20 cellular contexts compared by ENCODE assay signal in the genomic region with DNA sequence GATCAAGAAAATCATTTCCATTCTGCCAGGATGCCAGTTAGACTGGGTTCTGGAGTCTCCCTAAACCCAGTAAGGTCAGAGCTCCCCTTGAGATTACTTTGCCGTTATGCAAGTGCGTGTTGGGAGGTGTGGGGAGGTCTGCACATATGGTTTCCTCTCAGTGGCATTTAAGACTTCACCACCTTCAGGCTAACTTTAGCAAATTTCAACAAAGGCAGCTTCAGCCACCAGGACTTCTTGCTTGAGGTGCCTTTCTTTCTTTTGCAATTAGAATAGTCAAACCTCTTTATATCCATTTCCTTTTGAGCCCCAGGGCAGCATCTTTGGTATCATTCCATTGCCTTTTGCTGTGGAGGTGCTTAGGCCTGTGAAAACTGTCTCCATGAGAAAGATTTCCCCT.
DNase-seq lines count a peak whose midpoint lies in the region; ATAC-seq, FAIRE-seq and TF ChIP-seq lines count a peak whose summit lies in the region.
"Had no signal": no experiment of that assay in that cellular context is flagged by ENCODE, and none has a peak within 500 bp of the region (broad histone marks: within the 10 kb centered on the region; RNA-seq: fewer than 3 reads in every experiment).

No MANE protein-coding gene starts in this region.

- H3K4me3 Mint-ChIP-seq in activated CD4-positive, alpha-beta memory T cell treated with anti-CD3 and anti-CD28 coated beads for 36 hours, result no peak overlapping the region
- H3K4me3 Mint-ChIP-seq in activated CD4-positive, alpha-beta memory T cell treated with anti-CD3 and anti-CD28 coated beads, Interleukin-2, amount 10 ng/mL, durations not matched to agents 7 days and 5 days, result no peak overlapping the region
- no peak overlapping the region for H3K4me3 Mint-ChIP-seq in activated naive CD8-positive, alpha-beta T cell treated with anti-CD3 and anti-CD28 coated beads, Interleukin-2, amount 10 ng/mL, durations not matched to agents 7 days and 5 days
- H3K4me3 Mint-ChIP-seq in natural killer cell treated with Interleukin-12 subunit alpha and Interleukin-12 subunit beta and Interleukin-15 and Interleukin-18, amount 100 ng/mL, for 72 hours, result peak overlapping the region; percentile 70

- H3K27me3 ChIP-seq in esophagus muscularis mucosa, result peaks cover 0 to 5% (median 0%) of the 10 kb centered on the region in 4 donors
- H3K27me3 ChIP-seq: BLaER1 treated with 17β-estradiol and CSF1 and Interleukin-3, amounts not matched to agents 10 nM and 100 nM; heart left ventricle; MG63 had no signal

- H3K27ac Mint-ChIP-seq in activated CD4-positive, alpha-beta memory T cell treated with anti-CD3 and anti-CD28 coated beads for 36 hours, result peak overlapping the region; percentile 1
- no peak overlapping the region for H3K27ac Mint-ChIP-seq in activated CD4-positive, alpha-beta memory T cell treated with anti-CD3 and anti-CD28 coated beads, Interleukin-2, amount 10 ng/mL, durations not matched to agents 7 days and 5 days
- peak overlapping the region; percentile 68 for H3K27ac Mint-ChIP-seq in activated naive CD8-positive, alpha-beta T cell treated with anti-CD3 and anti-CD28 coated beads, Interleukin-2, amount 10 ng/mL, durations not matched to agents 7 days and 5 days
- H3K27ac Mint-ChIP-seq in natural killer cell treated with Interleukin-12 subunit alpha and Interleukin-12 subunit beta and Interleukin-15 and Interleukin-18, amount 100 ng/mL, for 72 hours, result peak overlapping the region; percentile 99

- POLR2A ChIA-PET in activated CD4-positive, alpha-beta memory T cell treated with anti-CD3 and anti-CD28 coated beads for 36 hours (lab: Charles Lee), result interaction anchor here (1.7 kb wide), 1 partner anchor 10 kb away, joined by 5 read pairs; no protein-coding TSS in a partner anchor
- POLR2A ChIA-PET in activated CD4-positive, alpha-beta memory T cell treated with anti-CD3 and anti-CD28 coated beads, Interleukin-2, amount 10 ng/mL, durations not matched to agents 7 days and 5 days (lab: Charles Lee), result interaction anchor here (0.9 to 7.4 kb wide), 8 partner anchors 9 to 120 kb away, joined by 3 to 80 read pairs (median 38); a partner anchor contains a TSS
- POLR2A ChIA-PET in activated naive CD8-positive, alpha-beta T cell treated with anti-CD3 and anti-CD28 coated beads, Interleukin-2, amount 10 ng/mL, durations not matched to agents 7 days and 5 days (lab: Charles Lee), result interaction anchor here (1.1 to 8.7 kb wide), 3 partner anchors 8 to 116 kb away, joined by 3 to 206 read pairs (median 40); a partner anchor contains a TSS

- CTCF ChIA-PET in activated CD4-positive, alpha-beta memory T cell treated with anti-CD3 and anti-CD28 coated beads for 36 hours (lab: Charles Lee), result interaction anchor here (4.1 kb wide), 1 partner anchor 13 kb away, joined by 33 read pairs; no protein-coding TSS in a partner anchor
- CTCF ChIA-PET in activated CD4-positive, alpha-beta memory T cell treated with anti-CD3 and anti-CD28 coated beads, Interleukin-2, amount 10 ng/mL, durations not matched to agents 7 days and 5 days (lab: Charles Lee), result interaction anchor here (0.9 to 1.3 kb wide), 4 partner anchors 10 to 112 kb away, joined by 3 read pairs; no protein-coding TSS in a partner anchor

- no peak for TF ChIP-seq EP300 in esophagus muscularis mucosa (IDR thresholded peaks at IDR 0.05)

- TF ChIP-seq CTCF in esophagus muscularis mucosa (IDR thresholded peaks at IDR 0.05), result no peak

- peaks cover 2% of the 10 kb centered on the region for H3K9me3 Mint-ChIP-seq in activated CD4-positive, alpha-beta memory T cell treated with anti-CD3 and anti-CD28 coated beads for 36 hours
- H3K9me3 Mint-ChIP-seq in activated CD4-positive, alpha-beta memory T cell treated with anti-CD3 and anti-CD28 coated beads, Interleukin-2, amount 10 ng/mL, durations not matched to agents 7 days and 5 days, result no peaks in the 10 kb centered on the region
- peaks cover 1% of the 10 kb centered on the region for H3K9me3 Mint-ChIP-seq in activated naive CD8-positive, alpha-beta T cell treated with anti-CD3 and anti-CD28 coated beads, Interleukin-2, amount 10 ng/mL, durations not matched to agents 7 days and 5 days
- no peaks in the 10 kb centered on the region for H3K9me3 Mint-ChIP-seq in natural killer cell treated with Interleukin-12 subunit alpha and Interleukin-12 subunit beta and Interleukin-15 and Interleukin-18, amount 100 ng/mL, for 72 hours

- H3K4me1 ChIP-seq in esophagus muscularis mucosa, result no peaks in the 10 kb centered on the region
- H3K4me1 ChIP-seq: A549 had no signal

- WGBS in esophagus muscularis mucosa, result 83% methylated on average over 2 of the region's 2 CpGs

- peak; percentile 75 for FAIRE-seq in GM19239 (lab: Jason Lieb, UNC)
- FAIRE-seq: A549, endothelial cell of umbilical vein had no signal

- H3K27me3 Mint-ChIP-seq in activated CD4-positive, alpha-beta memory T cell treated with anti-CD3 and anti-CD28 coated beads for 36 hours, result no peaks in the 10 kb centered on the region
- no peaks in the 10 kb centered on the region for H3K27me3 Mint-ChIP-seq in activated CD4-positive, alpha-beta memory T cell treated with anti-CD3 and anti-CD28 coated beads, Interleukin-2, amount 10 ng/mL, durations not matched to agents 7 days and 5 days
- H3K27me3 Mint-ChIP-seq in activated naive CD8-positive, alpha-beta T cell treated with anti-CD3 and anti-CD28 coated beads, Interleukin-2, amount 10 ng/mL, durations not matched to agents 7 days and 5 days, result no peaks in the 10 kb centered on the region
- H3K27me3 Mint-ChIP-seq in natural killer cell treated with Interleukin-12 subunit alpha and Interleukin-12 subunit beta and Interleukin-15 and Interleukin-18, amount 100 ng/mL, for 72 hours, result no peaks in the 10 kb centered on the region

- H3K36me3 Mint-ChIP-seq in activated CD4-positive, alpha-beta memory T cell treated with anti-CD3 and anti-CD28 coated beads for 36 hours, result no peaks in the 10 kb centered on the region
- peaks cover 16% of the 10 kb centered on the region for H3K36me3 Mint-ChIP-seq in activated CD4-positive, alpha-beta memory T cell treated with anti-CD3 and anti-CD28 coated beads, Interleukin-2, amount 10 ng/mL, durations not matched to agents 7 days and 5 days (ENCODE audit: low read depth)
- H3K36me3 Mint-ChIP-seq in activated naive CD8-positive, alpha-beta T cell treated with anti-CD3 and anti-CD28 coated beads, Interleukin-2, amount 10 ng/mL, durations not matched to agents 7 days and 5 days, result peaks cover 5% of the 10 kb centered on the region
- H3K36me3 Mint-ChIP-seq in natural killer cell treated with Interleukin-12 subunit alpha and Interleukin-12 subunit beta and Interleukin-15 and Interleukin-18, amount 100 ng/mL, for 72 hours, result peaks cover 10% of the 10 kb centered on the region

- no peak for TF ChIP-seq POLR2A in esophagus muscularis mucosa (IDR thresholded peaks at IDR 0.05; ENCODE audit: low read depth)

- no peaks in the 10 kb centered on the region for H3K36me3 ChIP-seq in esophagus muscularis mucosa
- H3K36me3 ChIP-seq: BLaER1 treated with 17β-estradiol and CSF1 and Interleukin-3, amounts not matched to agents 10 nM and 100 nM; heart left ventricle; MG63 had no signal

- DNase-seq in activated CD4-positive, alpha-beta memory T cell treated with anti-CD3 and anti-CD28 coated beads for 36 hours, result no peak
- DNase-seq in activated CD4-positive, alpha-beta memory T cell treated with anti-CD3 and anti-CD28 coated beads, Interleukin-2, amount 10 ng/mL, durations not matched to agents 7 days and 5 days, result no peak
- DNase-seq in GM19239 (ENCODE audit: insufficient read length, low spot score) (no peak), NCI-H1694 treated with DMSO at 0.1 percent for 48 hours (lab: John Stamatoyannopoulos, UW) (no peak), esophagus muscularis mucosa (ENCODE audit: extremely low spot score) (no peak)
- DNase-seq in activated naive CD8-positive, alpha-beta T cell treated with anti-CD3 and anti-CD28 coated beads, Interleukin-2, amount 10 ng/mL, durations not matched to agents 7 days and 5 days, result no peak
- DNase-seq in natural killer cell treated with Interleukin-12 subunit alpha and Interleukin-12 subunit beta and Interleukin-15 and Interleukin-18, amount 100 ng/mL, for 72 hours (ENCODE audit: low spot score), result no peak
- DNase-seq: Calu3; heart left ventricle; IMR-90; MG63; NCI-H146; NCI-H748 treated with DMSO at 0.1 percent for 48 hours; occipital lobe; SHP77; stimulated activated CD4-positive, alpha-beta T cell treated with anti-CD3 and anti-CD28 coated beads, Interleukin-4, amount 100 ng/mL, for 1 hour had no signal

- intact Hi-C loops in activated CD4-positive, alpha-beta memory T cell treated with anti-CD3 and anti-CD28 coated beads for 36 hours (cut with micrococcal nuclease), result no loop called here
- intact Hi-C loops in esophagus muscularis mucosa (cut with DNase I), result no loop called here

- H3K27ac ChIP-seq in esophagus muscularis mucosa (replicated peaks in 1 of 4), result no peak overlapping the region
- H3K27ac ChIP-seq: A549; BLaER1 treated with 17β-estradiol and CSF1 and Interleukin-3, amounts not matched to agents 10 nM and 100 nM; heart left ventricle had no signal

- H3K4me1 Mint-ChIP-seq in activated CD4-positive, alpha-beta memory T cell treated with anti-CD3 and anti-CD28 coated beads for 36 hours (ENCODE audit: low read depth), result peaks cover 83% of the 10 kb centered on the region
- H3K4me1 Mint-ChIP-seq in activated CD4-positive, alpha-beta memory T cell treated with anti-CD3 and anti-CD28 coated beads, Interleukin-2, amount 10 ng/mL, durations not matched to agents 7 days and 5 days, result peaks cover 94% of the 10 kb centered on the region
- H3K4me1 Mint-ChIP-seq in activated naive CD8-positive, alpha-beta T cell treated with anti-CD3 and anti-CD28 coated beads, Interleukin-2, amount 10 ng/mL, durations not matched to agents 7 days and 5 days, result peaks cover 70% of the 10 kb centered on the region
- H3K4me1 Mint-ChIP-seq in natural killer cell treated with Interleukin-12 subunit alpha and Interleukin-12 subunit beta and Interleukin-15 and Interleukin-18, amount 100 ng/mL, for 72 hours (ENCODE audit: low read depth in 2 of 2), result peaks cover 75 to 91% of the 10 kb centered on the region in 2 donors

- no peaks in the 10 kb centered on the region for H3K9me3 ChIP-seq in esophagus muscularis mucosa
- H3K9me3 ChIP-seq: A549; BLaER1 treated with 17β-estradiol and CSF1 and Interleukin-3, amounts not matched to agents 10 nM and 100 nM; heart left ventricle; MG63 had no signal

- H3K4me3 ChIP-seq in esophagus muscularis mucosa, result no peak overlapping the region
- H3K4me3 ChIP-seq: A549; BLaER1 treated with 17β-estradiol and CSF1 and Interleukin-3, amounts not matched to agents 10 nM and 100 nM; heart left ventricle; MG63 had no signal

- no peak for ATAC-seq in activated naive CD8-positive, alpha-beta T cell treated with anti-CD3 and anti-CD28 coated beads, Interleukin-2, amount 10 ng/mL, durations not matched to agents 7 days and 5 days (ENCODE audit: low read depth)
- no peak for ATAC-seq in natural killer cell treated with Interleukin-12 subunit alpha and Interleukin-12 subunit beta and Interleukin-15 and Interleukin-18, amount 100 ng/mL, for 72 hours
- no peak for ATAC-seq in HG03432 (IDR thresholded peaks at IDR 0.05; ENCODE audit: unreplicated experiment)
- ATAC-seq: A549, heart left ventricle had no signal
